Comparison of ENCODE assay signal across 8 cellular contexts in the genomic region with DNA sequence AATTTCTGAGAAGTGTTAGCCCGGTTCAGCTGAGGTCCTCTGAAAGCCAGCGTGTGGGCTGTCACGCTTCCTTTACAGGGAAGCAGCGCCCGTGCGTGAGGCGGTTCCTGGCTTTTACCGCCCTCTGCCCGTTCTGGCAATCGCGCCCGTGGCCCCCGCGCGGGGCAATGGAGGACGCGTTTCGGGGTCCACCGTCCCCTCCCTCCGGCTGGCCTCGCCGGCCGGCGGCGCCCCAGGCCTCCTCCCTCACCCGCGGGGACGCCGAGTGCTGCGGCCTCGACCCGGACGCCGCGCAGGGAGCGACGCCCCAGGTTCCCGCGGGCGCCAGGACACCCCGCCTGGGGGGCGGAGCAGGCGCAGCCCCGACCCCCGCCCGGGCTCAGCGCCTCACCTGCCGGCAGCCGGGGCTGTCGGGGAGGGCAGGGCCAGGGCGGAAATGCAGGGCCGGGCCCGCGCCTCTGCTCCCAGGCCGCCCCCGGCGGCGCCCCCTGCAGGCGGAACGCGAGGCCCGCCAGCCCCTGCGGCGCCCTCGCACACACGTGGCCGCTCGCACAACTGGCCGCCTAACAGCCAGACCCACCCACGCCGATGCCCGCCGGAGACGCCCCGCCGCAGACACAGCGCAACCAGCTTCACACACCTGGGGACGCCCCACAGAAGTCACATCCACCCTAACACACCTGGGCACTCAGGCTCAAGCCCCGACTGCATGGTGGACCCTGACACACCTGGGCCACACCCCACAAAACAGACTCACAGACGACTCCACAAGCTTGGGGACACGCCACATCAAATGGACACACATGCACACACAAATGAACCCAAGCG. TPM values are rescaled to one million over a fixed set of nuclear protein-coding genes. Genes with fewer than 3 reads are reported as not detected.
DNase-seq lines count a peak whose midpoint lies in the region; ATAC-seq and FAIRE-seq lines count a peak whose summit lies in the region.

A gene (minus strand): TSS at position 440 of the 828 bp plus-strand sequence. CDS start 56,198 bp downstream, outside the sequence.

- H3K4me3 ChIP-seq in thymus (ENCODE audit: low read length) = peak within 1 kb of the TSS; percentile 81

- H3K36me3 ChIP-seq in thymus (ENCODE audit: control insufficient read depth, insufficient read depth) = no peaks in the 10 kb centered on the region

- FAIRE-seq in frontal cortex (lab: Jason Lieb, UNC) = no peak

- peak; percentile 98 for ATAC-seq in GM19455 (IDR thresholded peaks at IDR 0.05; ENCODE audit: unreplicated experiment)
- peak; percentile 65 for ATAC-seq in HG03575 (IDR thresholded peaks at IDR 0.05; ENCODE audit: extremely low read depth, insufficient number of reproducible peaks, low FRiP score, unreplicated experiment)

- H3K9me3 ChIP-seq in thymus (ENCODE audit: control insufficient read depth) = no peaks in the 10 kb centered on the region

- H3K27ac ChIP-seq in thymus (ENCODE audit: low read depth) = peak within 1 kb of the TSS; percentile 92

- DNase-seq in DMS153 treated with DMSO at 0.1 percent for 48 hours (lab: John Stamatoyannopoulos, UW; ENCODE audit: unreplicated experiment) (peak; percentile 45), RPMI7951 (ENCODE audit: low read depth) (peak; percentile 40), activated gamma-delta T cell (lab: John Stamatoyannopoulos, UW) (peak; percentile 66), frontal cortex (ENCODE audit: low spot score in 2 of 2) (peak; percentile 65 to 79), occipital lobe (lab: John Stamatoyannopoulos, UW) (peak; percentile 10)

- peaks cover 3% of the 10 kb centered on the region for H3K4me1 ChIP-seq in thymus (ENCODE audit: control insufficient read depth, insufficient read depth, low read length)

- 10% methylated on average over 82 of the region's 82 CpGs for WGBS in thymus

- H3K27me3 ChIP-seq in thymus (ENCODE audit: control insufficient read depth, insufficient read depth) = no peaks in the 10 kb centered on the region

RNA-seq across cellular contexts. Expression of the gene that starts here (rescaled TPM):
- total RNA-seq in RPMI7951 (2014; rRNA removed; shearing (Covaris generic)) = 1.7 and 2.2 TPM in 2 replicates
- total RNA-seq in frontal cortex (0.82 TPM), occipital lobe (1.4 TPM)
- polyA plus RNA-seq in thymus = 3.5 TPM

Comparison
In these comparisons a context has a peak if more than half of its experiments do, and no peak if none do; other contexts are left out.
1. Peak in every context shown above with its lines: DNase-seq, ATAC-seq, H3K4me3 ChIP-seq and H3K27ac ChIP-seq.
2. Peak in DNase-seq in frontal cortex; RNA of the gene not detected or under 1 TPM.
3. DNase-seq: peak in every context shown above with its lines; median percentile 72 in frontal cortex; 66 in activated gamma-delta T cell; 45 in DMS153 treated with DMSO at 0.1 percent for 48 hours; 40 in RPMI7951; 10 in occipital lobe.